21 cellular contexts compared by ENCODE assay signal in genomic region chr2:203730866-203731265, GRCh38. TPM values are rescaled to one million over a fixed set of nuclear protein-coding genes. Genes with fewer than 3 reads are reported as not detected.
A peak's percentile ranks its signal among the peaks of the same experiment; 100 is the strongest.
DNase-seq lines count a peak whose midpoint lies in the region; ATAC-seq and FAIRE-seq lines count a peak whose summit lies in the region.
"Had no signal": no experiment of that assay in that cellular context is flagged by ENCODE, and none has a peak within 500 bp of the region (broad histone marks: within the 10 kb centered on the region; RNA-seq: fewer than 3 reads in every experiment).

No MANE protein-coding gene starts in this region.

- peak overlapping the region; percentile 86 for H3K27ac Mint-ChIP-seq in activated CD4-positive, alpha-beta T cell treated with anti-CD3 and anti-CD28 coated beads, Interleukin-2, amount 10 ng/mL, durations not matched to agents 7 days and 5 days
- H3K27ac Mint-ChIP-seq in activated naive CD8-positive, alpha-beta T cell, result peak overlapping the region; percentile 99
- H3K27ac Mint-ChIP-seq in naive thymus-derived CD8-positive, alpha-beta T cell, result peak overlapping the region in 9 of 10 donors; percentile 25 to 98 (median 81)
- H3K27ac Mint-ChIP-seq: CD14-positive monocyte; mesothelial cell of epicardium; stimulated activated memory B cell treated with anti-CD40 and anti-IgM and Interleukin-4, amounts not matched to agents 10 μg/mL and 1 μg/mL and 100 μg/mL, for 72 hours had no signal

- H3K27me3 Mint-ChIP-seq in activated CD4-positive, alpha-beta T cell treated with anti-CD3 and anti-CD28 coated beads, Interleukin-2, amount 10 ng/mL, durations not matched to agents 7 days and 5 days, result no peaks in the 10 kb centered on the region
- no peaks in the 10 kb centered on the region for H3K27me3 Mint-ChIP-seq in activated naive CD8-positive, alpha-beta T cell
- no peaks in the 10 kb centered on the region for H3K27me3 Mint-ChIP-seq in naive thymus-derived CD8-positive, alpha-beta T cell
- H3K27me3 Mint-ChIP-seq: stimulated activated memory B cell treated with anti-CD40 and anti-IgM and Interleukin-4, amounts not matched to agents 10 μg/mL and 1 μg/mL and 100 μg/mL, for 72 hours had no signal

- H3K4me1 Mint-ChIP-seq in activated CD4-positive, alpha-beta T cell treated with anti-CD3 and anti-CD28 coated beads, Interleukin-2, amount 10 ng/mL, durations not matched to agents 7 days and 5 days, result peaks cover 91% of the 10 kb centered on the region
- peaks cover 90% of the 10 kb centered on the region for H3K4me1 Mint-ChIP-seq in activated naive CD8-positive, alpha-beta T cell (ENCODE audit: low read depth)
- H3K4me1 Mint-ChIP-seq in naive thymus-derived CD8-positive, alpha-beta T cell, result peaks cover 40 to 85% (median 73%) of the 10 kb centered on the region in 4 donors
- H3K4me1 Mint-ChIP-seq: CD14-positive monocyte; stimulated activated memory B cell treated with anti-CD40 and anti-IgM and Interleukin-4, amounts not matched to agents 10 μg/mL and 1 μg/mL and 100 μg/mL, for 72 hours had no signal

- peak overlapping the region; percentile 23 for H3K4me3 Mint-ChIP-seq in activated CD4-positive, alpha-beta T cell treated with anti-CD3 and anti-CD28 coated beads, Interleukin-2, amount 10 ng/mL, durations not matched to agents 7 days and 5 days
- H3K4me3 Mint-ChIP-seq in activated naive CD8-positive, alpha-beta T cell, result peak overlapping the region; percentile 75
- peak overlapping the region in 6 of 10 donors; percentile 24 to 62 (median 33) for H3K4me3 Mint-ChIP-seq in naive thymus-derived CD8-positive, alpha-beta T cell
- H3K4me3 Mint-ChIP-seq: CD14-positive monocyte; mesothelial cell of epicardium; stimulated activated memory B cell treated with anti-CD40 and anti-IgM and Interleukin-4, amounts not matched to agents 10 μg/mL and 1 μg/mL and 100 μg/mL, for 72 hours had no signal

- no peak for FAIRE-seq in RCC 7860 (lab: Jason Lieb, UNC)
- FAIRE-seq: TTC549 had no signal

- CTCF ChIA-PET in activated CD4-positive, alpha-beta T cell treated with anti-CD3 and anti-CD28 coated beads, Interleukin-2, amount 10 ng/mL, durations not matched to agents 7 days and 5 days (lab: Charles Lee), result interaction anchor here (1.6 to 5.1 kb wide), 5 partner anchors 10 to 79 kb away, joined by 3 to 52 read pairs (median 8); no protein-coding TSS in a partner anchor

- DNase-seq in activated CD4-positive, alpha-beta T cell treated with anti-CD3 and anti-CD28 coated beads, Interleukin-2, amount 10 ng/mL, durations not matched to agents 7 days and 5 days, result no peak
- DNase-seq in activated CD4-positive, alpha-beta T cell treated with anti-CD3 and anti-CD28 coated beads, Interleukin-2, amount 50 U/mL, for 4 hours, result no peak
- peak; percentile 5 for DNase-seq in NCI-H226
- DNase-seq in naive thymus-derived CD8-positive, alpha-beta T cell, result no peak
- DNase-seq in AML-193 (lab: John Stamatoyannopoulos, UW), result no peak
- DNase-seq in islet precursor cell, result no peak
- no peak for DNase-seq in RCC 7860 (ENCODE audit: low spot score)
- DNase-seq: activated CD8-positive, alpha-beta memory T cell treated with anti-CD3 and anti-CD28 coated beads for 24 hours; DMS79 treated with DMSO at 0.1 percent for 48 hours; GOT3; left colon; NCI-H1105 treated with DMSO at 0.1 percent for 48 hours; NCI-H2107; NCI-H748 treated with DMSO at 0.1 percent for 48 hours; transverse colon had no signal

- POLR2A ChIA-PET in activated CD4-positive, alpha-beta T cell treated with anti-CD3 and anti-CD28 coated beads, Interleukin-2, amount 10 ng/mL, durations not matched to agents 7 days and 5 days (lab: Charles Lee), result interaction anchor here (1.7 kb wide), 1 partner anchor 11 kb away, joined by 14 read pairs; no protein-coding TSS in a partner anchor
- POLR2A ChIA-PET in naive thymus-derived CD8-positive, alpha-beta T cell (lab: Charles Lee), result interaction anchor here (2.8 to 5.9 kb wide), 3 partner anchors 10 to 21 kb away, joined by 15 to 77 read pairs (median 31); no protein-coding TSS in a partner anchor

- H3K9me3 Mint-ChIP-seq in activated CD4-positive, alpha-beta T cell treated with anti-CD3 and anti-CD28 coated beads, Interleukin-2, amount 10 ng/mL, durations not matched to agents 7 days and 5 days, result peaks cover 16% of the 10 kb centered on the region
- no peaks in the 10 kb centered on the region for H3K9me3 Mint-ChIP-seq in activated naive CD8-positive, alpha-beta T cell (ENCODE audit: low read depth)
- H3K9me3 Mint-ChIP-seq in naive thymus-derived CD8-positive, alpha-beta T cell, result no peaks in the 10 kb centered on the region
- H3K9me3 Mint-ChIP-seq: mesothelial cell of epicardium; stimulated activated memory B cell treated with anti-CD40 and anti-IgM and Interleukin-4, amounts not matched to agents 10 μg/mL and 1 μg/mL and 100 μg/mL, for 72 hours had no signal

- ATAC-seq in naive thymus-derived CD8-positive, alpha-beta T cell, result no peak
- ATAC-seq: left colon; stimulated activated memory B cell treated with anti-CD40 and anti-IgM and Interleukin-4, amounts not matched to agents 10 μg/mL and 1 μg/mL and 100 μg/mL, for 72 hours had no signal

- H3K36me3 Mint-ChIP-seq in activated CD4-positive, alpha-beta T cell treated with anti-CD3 and anti-CD28 coated beads, Interleukin-2, amount 10 ng/mL, durations not matched to agents 7 days and 5 days (ENCODE audit: low read depth), result peaks cover 95% of the 10 kb centered on the region
- H3K36me3 Mint-ChIP-seq in activated naive CD8-positive, alpha-beta T cell, result peaks cover 57% of the 10 kb centered on the region
- H3K36me3 Mint-ChIP-seq in naive thymus-derived CD8-positive, alpha-beta T cell, result peaks cover 45 to 92% (median 80%) of the 10 kb centered on the region in 3 donors
- H3K36me3 Mint-ChIP-seq: CD14-positive monocyte; mesothelial cell of epicardium; stimulated activated memory B cell treated with anti-CD40 and anti-IgM and Interleukin-4, amounts not matched to agents 10 μg/mL and 1 μg/mL and 100 μg/mL, for 72 hours had no signal

RNA-seq across cellular contexts. Expression of gene CD28, which starts 24.4 kb away (rescaled TPM):
- total RNA-seq in activated CD4-positive, alpha-beta T cell treated with anti-CD3 and anti-CD28 coated beads, Interleukin-2, amount 10 ng/mL, durations not matched to agents 7 days and 5 days, result 100 to 1,000 TPM; 151 to 163 TPM
- total RNA-seq in naive thymus-derived CD8-positive, alpha-beta T cell, result 100 to 1,000 TPM; 128 to 133 TPM
- 10 to 100 TPM; 15.8 to 32.0 (median 29.3) TPM for polyA plus RNA-seq in naive thymus-derived CD8-positive, alpha-beta T cell
- total RNA-seq: mesothelial cell of epicardium, renal cortical epithelial cell had no signal

Comparison
In these comparisons a context has a peak if more than half of its experiments do, and no peak if none do; other contexts are left out.
1. H3K4me3 Mint-ChIP-seq: peak in every context shown above with its lines; median percentile 75 in activated naive CD8-positive, alpha-beta T cell; 33 in naive thymus-derived CD8-positive, alpha-beta T cell; 23 in activated CD4-positive, alpha-beta T cell treated with anti-CD3 and anti-CD28 coated beads, Interleukin-2, amount 10 ng/mL, durations not matched to agents 7 days and 5 days.